9 cellular contexts compared by ENCODE assay signal in genomic region chr2:61658841-61659780, GRCh38.
DNase-seq lines count a peak whose midpoint lies in the region; ATAC-seq and TF ChIP-seq lines count a peak whose summit lies in the region.
"Had no signal": no experiment of that assay in that cellular context is flagged by ENCODE, and none has a peak within 500 bp of the region (broad histone marks: within the 10 kb centered on the region; RNA-seq: fewer than 3 reads in every experiment).

No MANE protein-coding gene starts in this region.

- no peaks in the 10 kb centered on the region for H3K36me3 ChIP-seq in H7 (replicated peaks; ENCODE audit: control insufficient read depth, insufficient read depth, low read length)
- H3K36me3 ChIP-seq in trophoblast cell (ENCODE audit: control insufficient read depth in 1 of 2, insufficient read depth in 2 of 2, low read length in 2 of 2) = no peaks in the 10 kb centered on the region
- no peaks in the 10 kb centered on the region for H3K36me3 ChIP-seq in vagina

- peaks cover 3 to 6% of the 10 kb centered on the region in 2 experiments for H3K4me1 ChIP-seq in trophoblast cell (ENCODE audit: control insufficient read depth in 1 of 2, insufficient read depth in 2 of 2, low read length in 2 of 2)
- peaks cover 4% of the 10 kb centered on the region for H3K4me1 ChIP-seq in vagina

- H3K9me3 ChIP-seq in trophoblast cell (ENCODE audit: insufficient read depth, low read depth, low read length) = no peaks in the 10 kb centered on the region
- H3K9me3 ChIP-seq in vagina = no peaks in the 10 kb centered on the region

- H3K4me2 ChIP-seq in trophoblast cell (ENCODE audit: low read length) = no peak overlapping the region

- H3K9ac ChIP-seq in trophoblast cell (ENCODE audit: low read length) = no peak overlapping the region

- no peak overlapping the region for H4K8ac ChIP-seq in trophoblast cell (ENCODE audit: low read depth, low read length)

- no peak overlapping the region for H3K4ac ChIP-seq in trophoblast cell (ENCODE audit: low read depth, low read length)

- H3K79me1 ChIP-seq in trophoblast cell (ENCODE audit: low read length) = peaks cover 2% of the 10 kb centered on the region

- intact Hi-C loops in vagina (cut with DNase I) = no loop called here

- no CpG with 5 or more reads among the region's 3 CpGs for WGBS in trophoblast cell (ENCODE audit: extremely low coverage, insufficient coverage, insufficient read length)

- no peak for ATAC-seq in GM21576 (IDR thresholded peaks at IDR 0.05; ENCODE audit: unreplicated experiment)

- no peak overlapping the region for H2BK5ac ChIP-seq in trophoblast cell (ENCODE audit: low read depth, low read length, poor library complexity)

- H2BK120ac ChIP-seq in trophoblast cell (ENCODE audit: insufficient read depth, low read length, poor library complexity) = no peak overlapping the region

- H3K18ac ChIP-seq in trophoblast cell (ENCODE audit: low read length) = no peak overlapping the region

- H4K12ac ChIP-seq in trophoblast cell (ENCODE audit: low read depth, low read length) = no peak overlapping the region

- no peaks in the 10 kb centered on the region for H3K79me2 ChIP-seq in trophoblast cell (ENCODE audit: control insufficient read depth, insufficient read depth, low read length, poor library complexity)

- H2AFZ ChIP-seq in trophoblast cell (ENCODE audit: insufficient read depth, low read length, poor library complexity) = no peak overlapping the region

- H2BK12ac ChIP-seq in trophoblast cell (ENCODE audit: low read length) = no peak overlapping the region

- no peak overlapping the region for H4K91ac ChIP-seq in trophoblast cell (ENCODE audit: low read depth, low read length)

- TF ChIP-seq POLR2A in vagina (IDR thresholded peaks at IDR 0.05) = no peak

- DNase-seq in COLO829 (ENCODE audit: low spot score) (peak; percentile 58), H7 (peak; percentile 78), RPMI8226 (peak; percentile 60), fibroblast of the aortic adventitia (ENCODE audit: low read depth) (peak; percentile 71), trophoblast cell (peak; percentile 12 to 77), vagina (ENCODE audit: extremely low spot score in 2 of 2) (no peak)
- no peak for DNase-seq in stimulated activated CD4-positive, alpha-beta T cell treated with anti-CD3 and anti-CD28 coated beads, Interleukin-12 subunit alpha, Interleukin-12 subunit beta, amount 100 ng/mL, for 4 hours
- DNase-seq: naive B cell had no signal

- no peaks in the 10 kb centered on the region for H3K27me3 ChIP-seq in H7 (ENCODE audit: control insufficient read depth, insufficient read depth, low read length)
- H3K27me3 ChIP-seq in trophoblast cell (ENCODE audit: insufficient read depth, low read length) = no peaks in the 10 kb centered on the region
- no peaks in the 10 kb centered on the region for H3K27me3 ChIP-seq in vagina

- H3K4me3 ChIP-seq in H7 (ENCODE audit: insufficient read depth, low read depth, low read length) = no peak overlapping the region
- H3K4me3 ChIP-seq in fibroblast of the aortic adventitia (ENCODE audit: low read depth, low read length) = no peak overlapping the region
- H3K4me3 ChIP-seq in trophoblast cell (ENCODE audit: low read depth, low read length) = no peak overlapping the region
- H3K4me3 ChIP-seq in vagina = no peak overlapping the region

- no peak overlapping the region for H2AK5ac ChIP-seq in trophoblast cell (ENCODE audit: low read length)

- no peak overlapping the region for H3K14ac ChIP-seq in trophoblast cell (ENCODE audit: low read length)

- peak; percentile 69 for TF ChIP-seq CTCF in fibroblast of the aortic adventitia (IDR thresholded peaks at IDR 0.05; ENCODE audit: insufficient read depth, low read length)
- peak in 1 of 3 experiments; percentile 16 for TF ChIP-seq CTCF in vagina (IDR thresholded peaks at IDR 0.05)

- H3K27ac ChIP-seq in trophoblast cell (ENCODE audit: low read depth, low read length) (no peak overlapping the region), vagina (no peak overlapping the region)

- H3K23ac ChIP-seq in trophoblast cell (ENCODE audit: low read length) = no peak overlapping the region

Comparison
In these comparisons a context has a peak if more than half of its experiments do, and no peak if none do; other contexts are left out.
1. DNase-seq: peak in COLO829 (single experiment), H7 (single experiment), RPMI8226 (single experiment), fibroblast of the aortic adventitia (single experiment) and trophoblast cell (2 of 2); none in vagina (0 of 2) and stimulated activated CD4-positive, alpha-beta T cell treated with anti-CD3 and anti-CD28 coated beads, Interleukin-12 subunit alpha, Interleukin-12 subunit beta, amount 100 ng/mL, for 4 hours (single experiment).